Comparison of ENCODE assay signal across 12 cellular contexts in the genomic region with DNA sequence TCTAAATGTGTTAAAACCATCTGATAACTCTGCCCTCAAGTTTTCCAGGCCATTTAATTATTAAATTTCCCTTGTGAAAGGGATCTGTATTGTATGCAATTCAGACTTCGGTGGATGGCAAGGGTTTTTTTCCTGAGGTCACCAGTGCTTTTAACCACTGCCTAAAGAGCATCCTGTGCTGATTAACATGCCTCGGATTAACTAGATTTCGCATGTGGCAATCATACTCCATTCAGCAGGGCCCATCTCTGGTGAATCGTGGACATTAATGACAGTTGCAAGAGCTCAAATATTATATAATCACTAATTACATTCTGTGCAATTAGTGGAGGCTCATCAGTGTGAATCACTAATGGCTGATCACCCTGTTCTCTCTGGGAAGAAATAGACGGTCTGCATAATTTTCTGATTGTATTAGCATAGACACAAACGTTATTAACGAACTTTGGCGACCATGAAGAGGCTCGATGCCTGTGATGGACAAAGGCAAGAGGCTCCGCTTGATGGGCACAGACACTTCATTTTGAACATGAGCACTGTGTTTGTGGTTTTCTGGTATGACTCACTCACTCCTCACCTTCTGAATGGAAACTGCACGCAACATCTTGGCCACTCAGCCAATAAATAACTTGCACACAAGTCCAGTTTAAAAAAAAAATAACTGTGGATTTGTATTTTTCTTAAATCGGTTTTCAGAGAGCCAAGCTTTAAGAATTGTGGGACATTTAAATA. TPM values are rescaled to one million over a fixed set of nuclear protein-coding genes. Genes with fewer than 3 reads are reported as not detected.
DNase-seq lines count a peak whose midpoint lies in the region; ATAC-seq and TF ChIP-seq lines count a peak whose summit lies in the region.
"Had no signal": no experiment of that assay in that cellular context is flagged by ENCODE, and none has a peak within 500 bp of the region (broad histone marks: within the 10 kb centered on the region; RNA-seq: fewer than 3 reads in every experiment).

No MANE protein-coding gene starts in this region.

- peak; percentile 92 for ATAC-seq in GM19372 (IDR thresholded peaks at IDR 0.05; ENCODE audit: low read depth, unreplicated experiment)
- ATAC-seq in HG02981 (IDR thresholded peaks at IDR 0.05; ENCODE audit: unreplicated experiment), result peak; percentile 97

- no peak overlapping the region for H3K27ac ChIP-seq in dorsolateral prefrontal cortex
- no peak overlapping the region for H3K27ac ChIP-seq in vagina
- H3K27ac ChIP-seq: KMS-11 had no signal

- no peak for TF ChIP-seq POLR2A in vagina (IDR thresholded peaks at IDR 0.05)

- peak; percentile 24 for DNase-seq in DMS153 treated with DMSO at 0.1 percent for 48 hours (lab: John Stamatoyannopoulos, UW; ENCODE audit: unreplicated experiment)
- DNase-seq in NCI-H510A treated with DMSO at 0.1 percent for 48 hours (lab: John Stamatoyannopoulos, UW), result peak; percentile 17
- no peak for DNase-seq in activated T-cell treated with anti-CD3 and anti-CD28 coated beads for 4 hours
- DNase-seq in dorsolateral prefrontal cortex, result no peak
- no peak for DNase-seq in Kasumi-1 (lab: John Stamatoyannopoulos, UW)
- no peak for DNase-seq in vagina (ENCODE audit: extremely low spot score in 2 of 2)
- DNase-seq: CD4-positive, CD25-positive, alpha-beta regulatory T cell; effector CD8-positive, alpha-beta T cell had no signal

- no peaks in the 10 kb centered on the region for H3K9me3 ChIP-seq in vagina

- intact Hi-C loops in dorsolateral prefrontal cortex (cut with DNase I) (no loop called here), vagina (cut with DNase I) (no loop called here)

- H3K36me3 ChIP-seq in vagina, result no peaks in the 10 kb centered on the region

- H3K27me3 ChIP-seq in dorsolateral prefrontal cortex (peaks cover 0 to 9% (median 0%) of the 10 kb centered on the region in 45 donors), vagina (no peaks in the 10 kb centered on the region)

- no peak for TF ChIP-seq CTCF in dorsolateral prefrontal cortex (IDR thresholded peaks at IDR 0.05 in 54 of 56, conservative IDR thresholded peaks at IDR 0.05 in 2 of 56; ENCODE audit: low read depth in 1 of 56, partially characterized antibody in 56 of 56)
- no peak for TF ChIP-seq CTCF in vagina (IDR thresholded peaks at IDR 0.05)

- no peaks in the 10 kb centered on the region for H3K4me1 ChIP-seq in vagina

- H3K4me3 ChIP-seq in dorsolateral prefrontal cortex (no peak overlapping the region), vagina (no peak overlapping the region)

RNA-seq across cellular contexts. Expression of gene LINC00237, which starts 31.4 kb away (rescaled TPM):
- total RNA-seq in dorsolateral prefrontal cortex (1 to 10 TPM in 72 of 120 experiments, under 1 TPM in 33, not detected in 15; 0.46 to 5.1 (median 1.4) TPM), vagina (not detected)
- total RNA-seq: CD4-positive, CD25-positive, alpha-beta regulatory T cell; mesothelial cell of epicardium had no signal

RNA-seq across cellular contexts. Expression of gene KIZ, which starts 51.1 kb away (rescaled TPM):
- total RNA-seq in dorsolateral prefrontal cortex, result 10 to 100 TPM; 29.8 to 75.5 (median 45.9) TPM
- total RNA-seq in vagina, result 25.0 TPM

Comparison
In these comparisons a context has a peak if more than half of its experiments do, and no peak if none do; other contexts are left out.
1. DNase-seq: peak in DMS153 treated with DMSO at 0.1 percent for 48 hours (single experiment) and NCI-H510A treated with DMSO at 0.1 percent for 48 hours (single experiment); none in activated T-cell treated with anti-CD3 and anti-CD28 coated beads for 4 hours (single experiment), dorsolateral prefrontal cortex (0 of 10), Kasumi-1 (0 of 2) and vagina (0 of 2).